ENCODE assay signal across 8 cellular contexts in genomic region chr19:23283925-23284324, GRCh38. TPM values are rescaled to one million over a fixed set of nuclear protein-coding genes. Genes with fewer than 3 reads are reported as not detected.
A peak's percentile ranks its signal among the peaks of the same experiment; 100 is the strongest.
DNase-seq lines count a peak whose midpoint lies in the region; ATAC-seq, FAIRE-seq and TF ChIP-seq lines count a peak whose summit lies in the region.

No MANE protein-coding gene starts in this region.

- no peak overlapping the region for H3K9ac ChIP-seq in KMS-11

- H3K4me2 ChIP-seq in KMS-11 = no peak overlapping the region

- no peaks in the 10 kb centered on the region for H3K27me3 ChIP-seq in KMS-11 (ENCODE audit: insufficient read depth, low read depth)

- DNase-seq in Daoy (ENCODE audit: low read depth) (peak; percentile 35), ecto neural progenitor cell (ENCODE audit: low spot score) (peak; percentile 52), myocyte (ENCODE audit: low read depth) (peak; percentile 18), RCC 7860 (ENCODE audit: low spot score) (no peak)
- DNase-seq in activated CD4-positive, alpha-beta T cell treated with anti-CD3 and anti-CD28 coated beads for 1 hour = peak; percentile 40
- DNase-seq in stimulated activated naive CD8-positive, alpha-beta T cell treated with anti-CD3 and anti-CD28 coated beads, Interleukin-15, Interleukin-2, amounts not matched to agents 100 U/mL and 50 U/mL, for 24 hours = peak; percentile 67

- H3K36me3 ChIP-seq in KMS-11 (ENCODE audit: insufficient read depth) = no peaks in the 10 kb centered on the region

- ATAC-seq in stimulated activated naive CD8-positive, alpha-beta T cell treated with anti-CD3 and anti-CD28 coated beads, Interleukin-15, Interleukin-2, amounts not matched to agents 100 U/mL and 50 U/mL, for 24 hours = no peak
- ATAC-seq in GM21423 (IDR thresholded peaks at IDR 0.05; ENCODE audit: unreplicated experiment) = no peak

- FAIRE-seq in RCC 7860 (lab: Jason Lieb, UNC) = no peak

- no peak overlapping the region for H3K4me3 ChIP-seq in KMS-11 (IDR thresholded peaks at IDR 0.05; ENCODE audit: insufficient read depth, low read depth, low read length)

- H3K4me1 ChIP-seq in KMS-11 (ENCODE audit: low read depth, poor library complexity, severe bottlenecking) = no peaks in the 10 kb centered on the region

- no peak overlapping the region for H2AFZ ChIP-seq in KMS-11 (ENCODE audit: low read depth)

- H4K20me1 ChIP-seq in KMS-11 (ENCODE audit: insufficient read depth) = no peaks in the 10 kb centered on the region

- H3K79me2 ChIP-seq in KMS-11 (ENCODE audit: insufficient read depth, low read depth) = no peaks in the 10 kb centered on the region

- peak; percentile 42 for TF ChIP-seq CTCF in KMS-11 (conservative IDR thresholded peaks at IDR 0.05; ENCODE audit: low read depth, low read length)

- H3K27ac ChIP-seq in KMS-11 = no peak overlapping the region

RNA-seq across cellular contexts. Expression of gene ZNF724, which starts 33.7 kb away (rescaled TPM):
- total RNA-seq in Daoy (2014; rRNA removed; shearing (Covaris generic)) = 9.8 and 22.1 TPM in 2 replicates
- total RNA-seq in myocyte = 2.7 and 5.7 TPM in 2 replicates
- 0.24 TPM for polyA plus RNA-seq in myocyte (2012)
